23 cellular contexts compared by ENCODE assay signal in the genomic region with DNA sequence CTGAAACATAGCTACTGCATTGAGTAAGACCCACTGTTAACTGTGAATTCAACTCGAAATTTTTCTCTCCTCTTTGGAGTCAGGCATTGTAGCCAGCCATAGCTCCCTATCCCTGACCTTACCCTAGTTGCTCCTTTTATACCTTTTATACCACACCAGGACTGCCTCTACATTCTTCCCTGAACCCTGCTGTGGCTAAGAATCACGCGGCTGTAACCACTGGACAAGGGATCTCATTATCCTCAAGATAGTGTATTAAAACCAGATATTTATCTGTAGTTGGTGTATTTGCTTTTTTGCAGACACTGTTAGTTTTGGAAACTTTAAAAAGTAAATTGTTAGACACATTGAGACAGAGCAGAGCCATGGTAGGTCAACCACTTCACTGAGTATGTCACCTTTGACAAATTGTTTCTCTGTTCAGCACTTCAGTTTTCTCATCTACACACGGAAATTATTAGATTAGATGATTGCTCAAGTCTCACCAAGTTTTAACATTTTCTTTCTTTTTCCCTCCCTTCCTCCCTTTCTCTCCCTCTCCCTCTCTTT.
"Had no signal": no experiment of that assay in that cellular context is flagged by ENCODE, and none has a peak within 500 bp of the region (broad histone marks: within the 10 kb centered on the region; RNA-seq: fewer than 3 reads in every experiment).

No MANE protein-coding gene starts in this region.

- H3K4me3 Mint-ChIP-seq: activated CD4-positive, alpha-beta memory T cell treated with anti-CD3 and anti-CD28 coated beads, Interleukin-2, amount 10 ng/mL, durations not matched to agents 7 days and 5 days; activated CD4-positive, alpha-beta T cell treated with anti-CD3 and anti-CD28 coated beads, Interleukin-2, amount 10 ng/mL, durations not matched to agents 24 days and 14 days; activated naive CD4-positive, alpha-beta T cell treated with anti-CD3 and anti-CD28 coated beads for 36 hours; activated T-cell treated with anti-CD3 and anti-CD28 coated beads, Interleukin-2, amount 50 U/mL, for 72 hours; stimulated activated effector memory CD8-positive, alpha-beta T cell treated with anti-CD3 and anti-CD28 coated beads, Interleukin-12 subunit alpha, Interleukin-12 subunit beta, amount 100 ng/mL, for 72 hours; stimulated activated naive CD8-positive, alpha-beta T cell treated with anti-CD3 and anti-CD28 coated beads, Interleukin-15, amount 100 ng/mL, for 72 hours had no signal

- DNase-seq: activated CD4-positive, alpha-beta memory T cell treated with anti-CD3 and anti-CD28 coated beads, Interleukin-2, amount 10 ng/mL, durations not matched to agents 7 days and 5 days; activated effector memory CD4-positive, alpha-beta T cell treated with Interleukin-2 at 50 U/mL for 16 hours; activated naive CD4-positive, alpha-beta T cell treated with anti-CD3 and anti-CD28 coated beads for 36 hours; activated T-cell treated with anti-CD3 and anti-CD28 coated beads, Interleukin-2, amount 50 U/mL, for 72 hours; anterior cingulate cortex; brain microvascular endothelial cell; caudate nucleus; dermis blood vessel endothelial cell; effector CD8-positive, alpha-beta T cell; kidney; lower lobe of right lung; naive B cell; nucleus accumbens; right cardiac atrium; stimulated activated CD4-positive, alpha-beta T cell treated with anti-CD3 and anti-CD28 coated beads, Interleukin-2, amount 100 ng/mL, for 24 hours; stimulated activated naive CD8-positive, alpha-beta T cell treated with anti-CD3 and anti-CD28 coated beads, Interleukin-15, amount 100 ng/mL, for 72 hours; T-helper 2 cell; tibial artery had no signal

- H3K36me3 Mint-ChIP-seq: stimulated activated effector memory CD8-positive, alpha-beta T cell treated with anti-CD3 and anti-CD28 coated beads, Interleukin-12 subunit alpha, Interleukin-12 subunit beta, amount 100 ng/mL, for 72 hours had no signal

- H3K9me3 Mint-ChIP-seq: activated CD4-positive, alpha-beta memory T cell treated with anti-CD3 and anti-CD28 coated beads, Interleukin-2, amount 10 ng/mL, durations not matched to agents 7 days and 5 days; activated CD4-positive, alpha-beta T cell treated with anti-CD3 and anti-CD28 coated beads, Interleukin-2, amount 10 ng/mL, durations not matched to agents 24 days and 14 days; activated naive CD4-positive, alpha-beta T cell treated with anti-CD3 and anti-CD28 coated beads for 36 hours; stimulated activated effector memory CD8-positive, alpha-beta T cell treated with anti-CD3 and anti-CD28 coated beads, Interleukin-12 subunit alpha, Interleukin-12 subunit beta, amount 100 ng/mL, for 72 hours; stimulated activated naive CD8-positive, alpha-beta T cell treated with anti-CD3 and anti-CD28 coated beads, Interleukin-15, amount 100 ng/mL, for 72 hours had no signal

- H3K27ac Mint-ChIP-seq: activated CD4-positive, alpha-beta memory T cell treated with anti-CD3 and anti-CD28 coated beads, Interleukin-2, amount 10 ng/mL, durations not matched to agents 7 days and 5 days; activated CD4-positive, alpha-beta T cell treated with anti-CD3 and anti-CD28 coated beads, Interleukin-2, amount 10 ng/mL, durations not matched to agents 24 days and 14 days; activated naive CD4-positive, alpha-beta T cell treated with anti-CD3 and anti-CD28 coated beads for 36 hours; activated T-cell treated with anti-CD3 and anti-CD28 coated beads, Interleukin-2, amount 50 U/mL, for 72 hours; naive B cell; stimulated activated effector memory CD8-positive, alpha-beta T cell treated with anti-CD3 and anti-CD28 coated beads, Interleukin-12 subunit alpha, Interleukin-12 subunit beta, amount 100 ng/mL, for 72 hours; stimulated activated naive CD8-positive, alpha-beta T cell treated with anti-CD3 and anti-CD28 coated beads, Interleukin-15, amount 100 ng/mL, for 72 hours had no signal

- H3K4me3 ChIP-seq: lower lobe of right lung, skin epidermis, tibial artery had no signal

- ATAC-seq: activated T-cell treated with anti-CD3 and anti-CD28 coated beads, Interleukin-2, amount 50 U/mL, for 72 hours; esophagus mucosa; left lobe of liver; lower lobe of right lung; right cardiac atrium; stimulated activated effector memory CD8-positive, alpha-beta T cell treated with anti-CD3 and anti-CD28 coated beads, Interleukin-12 subunit alpha, Interleukin-12 subunit beta, amount 100 ng/mL, for 72 hours; stimulated activated naive CD8-positive, alpha-beta T cell treated with anti-CD3 and anti-CD28 coated beads, Interleukin-15, amount 100 ng/mL, for 72 hours had no signal

- H3K4me1 Mint-ChIP-seq: activated CD4-positive, alpha-beta memory T cell treated with anti-CD3 and anti-CD28 coated beads, Interleukin-2, amount 10 ng/mL, durations not matched to agents 7 days and 5 days; activated CD4-positive, alpha-beta T cell treated with anti-CD3 and anti-CD28 coated beads, Interleukin-2, amount 10 ng/mL, durations not matched to agents 24 days and 14 days; naive B cell; stimulated activated effector memory CD8-positive, alpha-beta T cell treated with anti-CD3 and anti-CD28 coated beads, Interleukin-12 subunit alpha, Interleukin-12 subunit beta, amount 100 ng/mL, for 72 hours; stimulated activated naive CD8-positive, alpha-beta T cell treated with anti-CD3 and anti-CD28 coated beads, Interleukin-15, amount 100 ng/mL, for 72 hours had no signal
